ENCODE assay signal across 1 cellular context in genomic region chr16:88454315-88455057, GRCh38.
A peak's percentile ranks its signal among the peaks of the same experiment; 100 is the strongest.
TF ChIP-seq lines count a peak whose summit lies in the region.

No MANE protein-coding gene starts in this region.

TF ChIP-seq in HepG2, 621 proteins besides CTCF, POLR2A, EP300 and RAD21 (continued from another document and continues in another):
- TF ChIP-seq ZMYM3 (CRISPR knock-in tag; IDR thresholded peaks at IDR 0.05) (no peak), KAT8 (CRISPR knock-in tag; IDR thresholded peaks at IDR 0.05) (no peak), PHF5A (CRISPR knock-in tag; IDR thresholded peaks at IDR 0.05; ENCODE audit: low read depth, unreplicated experiment) (no peak), CCAR2 (optimal IDR thresholded peaks at IDR 0.05; ENCODE audit: low read depth, low read length) (no peak), XBP1 (CRISPR knock-in tag; IDR thresholded peaks at IDR 0.05) (no peak), PHF21A (CRISPR knock-in tag; IDR thresholded peaks at IDR 0.05) (no peak; the same call in 1 of the 2 replicates), ZNF17 (CRISPR knock-in tag; IDR thresholded peaks at IDR 0.05) (no peak), ZNF414 (CRISPR knock-in tag; IDR thresholded peaks at IDR 0.05) (no peak), SRSF1 (optimal IDR thresholded peaks at IDR 0.05; ENCODE audit: low read depth, low read length) (peak; percentile 16), TMF1 (CRISPR knock-in tag; IDR thresholded peaks at IDR 0.05; ENCODE audit: low read depth) (no peak), ZBTB38 (CRISPR knock-in tag; IDR thresholded peaks at IDR 0.05) (no peak), HOMEZ (CRISPR knock-in tag; IDR thresholded peaks at IDR 0.05; ENCODE audit: low read depth) (no peak), ZSCAN29 (CRISPR knock-in tag; conservative IDR thresholded peaks at IDR 0.05) (no peak), ZNF660 (CRISPR knock-in tag; IDR thresholded peaks at IDR 0.05; ENCODE audit: borderline replicate concordance, low read depth) (no peak), MLLT10 (CRISPR knock-in tag; IDR thresholded peaks at IDR 0.05) (no peak), ZNF674 (CRISPR knock-in tag; IDR thresholded peaks at IDR 0.05; ENCODE audit: low read depth) (no peak), ZNF44 (CRISPR knock-in tag; IDR thresholded peaks at IDR 0.05) (no peak), ZNF24 (IDR thresholded peaks at IDR 0.05) (no peak), SIN3B (IDR thresholded peaks at IDR 0.05; ENCODE audit: low read length) (no peak), SMARCC2 (IDR thresholded peaks at IDR 0.05) (no peak), DR1 (CRISPR knock-in tag; IDR thresholded peaks at IDR 0.05) (no peak), GATA4 (IDR thresholded peaks at IDR 0.05; ENCODE audit: borderline replicate concordance, low read depth) (no peak), ZNF121 (CRISPR knock-in tag; IDR thresholded peaks at IDR 0.05) (peak; percentile 86; the same call in 1 of the 2 replicates), BCL6 (CRISPR knock-in tag; IDR thresholded peaks at IDR 0.05) (0 out of 2 replicates have a peak, but pooled peaks have one; percentile 9), SAP130 (CRISPR knock-in tag; IDR thresholded peaks at IDR 0.05; ENCODE audit: low read depth) (no peak; the same call in 1 of the 2 replicates), NAIF1 (CRISPR knock-in tag; IDR thresholded peaks at IDR 0.05; ENCODE audit: borderline replicate concordance) (no peak), ZSCAN30 (CRISPR knock-in tag; IDR thresholded peaks at IDR 0.05) (no peak), KLF16 (CRISPR knock-in tag; IDR thresholded peaks at IDR 0.05) (no peak; a peak in 1 of 4 replicates), MNT (IDR thresholded peaks at IDR 0.05) (no peak), NR0B2 (CRISPR knock-in tag; IDR thresholded peaks at IDR 0.05) (no peak), KAT7 (CRISPR knock-in tag; IDR thresholded peaks at IDR 0.05; ENCODE audit: borderline replicate concordance) (no peak; the same call in 1 of the 2 replicates), SRSF9 (IDR thresholded peaks at IDR 0.05; ENCODE audit: borderline replicate concordance, insufficient read depth, low read depth, low read length, poor library complexity, severe bottlenecking) (no peak), RAD51 (IDR thresholded peaks at IDR 0.05; ENCODE audit: borderline replicate concordance) (no peak), SATB2 (CRISPR knock-in tag; IDR thresholded peaks at IDR 0.05) (no peak), ZNF747 (CRISPR knock-in tag; IDR thresholded peaks at IDR 0.05; ENCODE audit: borderline replicate concordance) (no peak), ZNF333 (CRISPR knock-in tag; IDR thresholded peaks at IDR 0.05; ENCODE audit: borderline replicate concordance) (0 out of 2 replicates have a peak, but pooled peaks have one; percentile 8), ZZZ3 (CRISPR knock-in tag; IDR thresholded peaks at IDR 0.05; ENCODE audit: borderline replicate concordance) (no peak), ZNF670 (CRISPR knock-in tag; IDR thresholded peaks at IDR 0.05; ENCODE audit: borderline replicate concordance) (peak; percentile 14; the same call in 1 of the 2 replicates), NR2F2 (IDR thresholded peaks at IDR 0.05; ENCODE audit: borderline replicate concordance, low read depth) (peak; percentile 10; the same call in 1 of the 2 replicates), CHD2 (IDR thresholded peaks at IDR 0.05; ENCODE audit: low read depth, low read length) (no peak), ZMAT3 (CRISPR knock-in tag; conservative IDR thresholded peaks at IDR 0.05) (peak; percentile 16; the same call in 1 of the 2 replicates), IKZF1 (IDR thresholded peaks at IDR 0.05) (no peak), MEIS2 (CRISPR knock-in tag; IDR thresholded peaks at IDR 0.05) (no peak), ZNF772 (CRISPR knock-in tag; IDR thresholded peaks at IDR 0.05) (no peak), JDP2 (CRISPR knock-in tag; IDR thresholded peaks at IDR 0.05; ENCODE audit: borderline replicate concordance) (no peak), NR1H2 (CRISPR knock-in tag; IDR thresholded peaks at IDR 0.05; ENCODE audit: borderline replicate concordance, low read depth) (no peak), PITX1 (CRISPR knock-in tag; IDR thresholded peaks at IDR 0.05) (no peak), ZNF572 (CRISPR knock-in tag; IDR thresholded peaks at IDR 0.05) (peak; percentile 24; the same call in 1 of the 2 replicates), ZNF75D (CRISPR knock-in tag; IDR thresholded peaks at IDR 0.05; ENCODE audit: borderline replicate concordance) (no peak), NRL (CRISPR knock-in tag; IDR thresholded peaks at IDR 0.05; ENCODE audit: borderline replicate concordance) (no peak; the same call in 1 of the 2 replicates), ZBTB3 (CRISPR knock-in tag; IDR thresholded peaks at IDR 0.05; ENCODE audit: borderline replicate concordance, low read depth) (no peak), CREM (IDR thresholded peaks at IDR 0.05) (no peak), CREM (CRISPR knock-in tag; IDR thresholded peaks at IDR 0.05) (no peak), ZNF746 (CRISPR knock-in tag; IDR thresholded peaks at IDR 0.05) (no peak), TRIM24 (CRISPR knock-in tag; IDR thresholded peaks at IDR 0.05) (no peak), U2AF2 (IDR thresholded peaks at IDR 0.05; ENCODE audit: low read depth, low read length) (no peak), ZNF431 (CRISPR knock-in tag; IDR thresholded peaks at IDR 0.05; ENCODE audit: borderline replicate concordance, low read depth) (no peak), PCBP2 (optimal IDR thresholded peaks at IDR 0.05; ENCODE audit: low read depth, low read length, poor library complexity, severe bottlenecking) (no peak), ZFP36L2 (CRISPR knock-in tag; IDR thresholded peaks at IDR 0.05) (no peak), GABPB1 (CRISPR knock-in tag; IDR thresholded peaks at IDR 0.05) (no peak; the same call in 1 of the 2 replicates)
- TF ChIP-seq, protein P1, sequence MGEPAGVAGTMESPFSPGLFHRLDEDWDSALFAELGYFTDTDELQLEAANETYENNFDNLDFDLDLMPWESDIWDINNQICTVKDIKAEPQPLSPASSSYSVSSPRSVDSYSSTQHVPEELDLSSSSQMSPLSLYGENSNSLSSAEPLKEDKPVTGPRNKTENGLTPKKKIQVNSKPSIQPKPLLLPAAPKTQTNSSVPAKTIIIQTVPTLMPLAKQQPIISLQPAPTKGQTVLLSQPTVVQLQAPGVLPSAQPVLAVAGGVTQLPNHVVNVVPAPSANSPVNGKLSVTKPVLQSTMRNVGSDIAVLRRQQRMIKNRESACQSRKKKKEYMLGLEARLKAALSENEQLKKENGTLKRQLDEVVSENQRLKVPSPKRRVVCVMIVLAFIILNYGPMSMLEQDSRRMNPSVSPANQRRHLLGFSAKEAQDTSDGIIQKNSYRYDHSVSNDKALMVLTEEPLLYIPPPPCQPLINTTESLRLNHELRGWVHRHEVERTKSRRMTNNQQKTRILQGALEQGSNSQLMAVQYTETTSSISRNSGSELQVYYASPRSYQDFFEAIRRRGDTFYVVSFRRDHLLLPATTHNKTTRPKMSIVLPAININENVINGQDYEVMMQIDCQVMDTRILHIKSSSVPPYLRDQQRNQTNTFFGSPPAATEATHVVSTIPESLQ (CRISPR knock-in tag; conservative IDR thresholded peaks at IDR 0.05) = no peak
- TF ChIP-seq, protein P2, sequence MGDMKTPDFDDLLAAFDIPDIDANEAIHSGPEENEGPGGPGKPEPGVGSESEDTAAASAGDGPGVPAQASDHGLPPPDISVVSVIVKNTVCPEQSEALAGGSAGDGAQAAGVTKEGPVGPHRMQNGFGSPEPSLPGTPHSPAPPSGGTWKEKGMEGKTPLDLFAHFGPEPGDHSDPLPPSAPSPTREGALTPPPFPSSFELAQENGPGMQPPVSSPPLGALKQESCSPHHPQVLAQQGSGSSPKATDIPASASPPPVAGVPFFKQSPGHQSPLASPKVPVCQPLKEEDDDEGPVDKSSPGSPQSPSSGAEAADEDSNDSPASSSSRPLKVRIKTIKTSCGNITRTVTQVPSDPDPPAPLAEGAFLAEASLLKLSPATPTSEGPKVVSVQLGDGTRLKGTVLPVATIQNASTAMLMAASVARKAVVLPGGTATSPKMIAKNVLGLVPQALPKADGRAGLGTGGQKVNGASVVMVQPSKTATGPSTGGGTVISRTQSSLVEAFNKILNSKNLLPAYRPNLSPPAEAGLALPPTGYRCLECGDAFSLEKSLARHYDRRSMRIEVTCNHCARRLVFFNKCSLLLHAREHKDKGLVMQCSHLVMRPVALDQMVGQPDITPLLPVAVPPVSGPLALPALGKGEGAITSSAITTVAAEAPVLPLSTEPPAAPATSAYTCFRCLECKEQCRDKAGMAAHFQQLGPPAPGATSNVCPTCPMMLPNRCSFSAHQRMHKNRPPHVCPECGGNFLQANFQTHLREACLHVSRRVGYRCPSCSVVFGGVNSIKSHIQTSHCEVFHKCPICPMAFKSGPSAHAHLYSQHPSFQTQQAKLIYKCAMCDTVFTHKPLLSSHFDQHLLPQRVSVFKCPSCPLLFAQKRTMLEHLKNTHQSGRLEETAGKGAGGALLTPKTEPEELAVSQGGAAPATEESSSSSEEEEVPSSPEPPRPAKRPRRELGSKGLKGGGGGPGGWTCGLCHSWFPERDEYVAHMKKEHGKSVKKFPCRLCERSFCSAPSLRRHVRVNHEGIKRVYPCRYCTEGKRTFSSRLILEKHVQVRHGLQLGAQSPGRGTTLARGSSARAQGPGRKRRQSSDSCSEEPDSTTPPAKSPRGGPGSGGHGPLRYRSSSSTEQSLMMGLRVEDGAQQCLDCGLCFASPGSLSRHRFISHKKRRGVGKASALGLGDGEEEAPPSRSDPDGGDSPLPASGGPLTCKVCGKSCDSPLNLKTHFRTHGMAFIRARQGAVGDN (CRISPR knock-in tag; IDR thresholded peaks at IDR 0.05) = peak; percentile 27
- TF ChIP-seq, protein P3, sequence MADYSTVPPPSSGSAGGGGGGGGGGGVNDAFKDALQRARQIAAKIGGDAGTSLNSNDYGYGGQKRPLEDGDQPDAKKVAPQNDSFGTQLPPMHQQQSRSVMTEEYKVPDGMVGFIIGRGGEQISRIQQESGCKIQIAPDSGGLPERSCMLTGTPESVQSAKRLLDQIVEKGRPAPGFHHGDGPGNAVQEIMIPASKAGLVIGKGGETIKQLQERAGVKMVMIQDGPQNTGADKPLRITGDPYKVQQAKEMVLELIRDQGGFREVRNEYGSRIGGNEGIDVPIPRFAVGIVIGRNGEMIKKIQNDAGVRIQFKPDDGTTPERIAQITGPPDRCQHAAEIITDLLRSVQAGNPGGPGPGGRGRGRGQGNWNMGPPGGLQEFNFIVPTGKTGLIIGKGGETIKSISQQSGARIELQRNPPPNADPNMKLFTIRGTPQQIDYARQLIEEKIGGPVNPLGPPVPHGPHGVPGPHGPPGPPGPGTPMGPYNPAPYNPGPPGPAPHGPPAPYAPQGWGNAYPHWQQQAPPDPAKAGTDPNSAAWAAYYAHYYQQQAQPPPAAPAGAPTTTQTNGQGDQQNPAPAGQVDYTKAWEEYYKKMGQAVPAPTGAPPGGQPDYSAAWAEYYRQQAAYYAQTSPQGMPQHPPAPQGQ (CRISPR knock-in tag; IDR thresholded peaks at IDR 0.05; ENCODE audit: borderline replicate concordance) = no peak
- TF ChIP-seq, protein P4, sequence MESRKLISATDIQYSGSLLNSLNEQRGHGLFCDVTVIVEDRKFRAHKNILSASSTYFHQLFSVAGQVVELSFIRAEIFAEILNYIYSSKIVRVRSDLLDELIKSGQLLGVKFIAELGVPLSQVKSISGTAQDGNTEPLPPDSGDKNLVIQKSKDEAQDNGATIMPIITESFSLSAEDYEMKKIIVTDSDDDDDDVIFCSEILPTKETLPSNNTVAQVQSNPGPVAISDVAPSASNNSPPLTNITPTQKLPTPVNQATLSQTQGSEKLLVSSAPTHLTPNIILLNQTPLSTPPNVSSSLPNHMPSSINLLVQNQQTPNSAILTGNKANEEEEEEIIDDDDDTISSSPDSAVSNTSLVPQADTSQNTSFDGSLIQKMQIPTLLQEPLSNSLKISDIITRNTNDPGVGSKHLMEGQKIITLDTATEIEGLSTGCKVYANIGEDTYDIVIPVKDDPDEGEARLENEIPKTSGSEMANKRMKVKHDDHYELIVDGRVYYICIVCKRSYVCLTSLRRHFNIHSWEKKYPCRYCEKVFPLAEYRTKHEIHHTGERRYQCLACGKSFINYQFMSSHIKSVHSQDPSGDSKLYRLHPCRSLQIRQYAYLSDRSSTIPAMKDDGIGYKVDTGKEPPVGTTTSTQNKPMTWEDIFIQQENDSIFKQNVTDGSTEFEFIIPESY (CRISPR knock-in tag; IDR thresholded peaks at IDR 0.05) = no peak
